12 cellular contexts compared by ENCODE assay signal in the genomic region with DNA sequence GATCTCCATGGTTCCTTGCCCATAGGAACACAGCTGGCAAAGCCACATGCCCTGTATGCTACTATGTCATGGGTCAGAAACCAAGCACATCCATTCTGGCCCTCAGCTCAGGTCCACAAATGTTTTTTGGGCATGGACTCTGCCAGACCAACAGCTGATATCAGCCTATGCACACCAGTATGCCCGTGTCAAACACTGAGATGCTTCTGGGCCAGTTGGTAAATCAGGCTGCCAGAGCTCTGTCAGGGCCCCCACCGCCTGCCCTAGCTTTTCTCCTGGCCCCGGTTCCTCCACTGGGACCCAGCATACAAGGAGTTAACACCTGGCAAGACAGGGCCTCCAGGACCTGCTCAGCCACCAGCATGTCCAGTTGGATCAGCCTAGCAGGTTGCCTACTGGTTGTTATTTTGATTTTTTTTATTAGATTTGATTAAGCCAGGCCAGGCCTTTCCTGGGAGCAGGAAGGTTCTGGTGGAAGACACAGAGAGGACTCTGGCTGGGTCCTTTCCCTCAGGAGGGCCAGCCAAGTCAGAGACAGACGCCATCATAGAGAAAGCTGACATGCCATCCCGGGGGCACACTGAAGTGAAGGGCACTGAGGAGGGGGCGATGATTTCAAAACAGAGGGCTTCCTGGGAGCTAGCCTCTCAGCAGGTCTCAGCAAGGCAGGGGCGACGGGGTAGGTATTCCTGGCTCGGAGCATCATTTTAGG.
"Had no signal": no experiment of that assay in that cellular context is flagged by ENCODE, and none has a peak within 500 bp of the region (broad histone marks: within the 10 kb centered on the region; RNA-seq: fewer than 3 reads in every experiment).

No MANE protein-coding gene starts in this region.

- DNase-seq: activated CD4-positive, alpha-beta memory T cell treated with anti-CD3 and anti-CD28 coated beads for 36 hours; activated CD4-positive, alpha-beta T cell treated with anti-CD3 and anti-CD28 coated beads for 1 hour; activated naive CD4-positive, alpha-beta T cell treated with anti-CD3 and anti-CD28 coated beads, Interleukin-2, amount 50 U/mL, for 16 hours; glutamatergic neuron; mucosa of descending colon; occipital lobe; SW 1271 had no signal

- H3K4me1 ChIP-seq: SJSA1 had no signal

- H3K27ac ChIP-seq: SJSA1, skin epidermis had no signal

- H3K36me3 ChIP-seq: SJSA1 had no signal

- H3K9me3 ChIP-seq: adrenal gland, mucosa of descending colon, SJSA1 had no signal

- H3K9me3 Mint-ChIP-seq: activated CD4-positive, alpha-beta memory T cell treated with anti-CD3 and anti-CD28 coated beads for 36 hours; natural killer cell treated with Interleukin-12 subunit alpha and Interleukin-12 subunit beta and Interleukin-15 and Interleukin-18, amount 100 ng/mL, for 72 hours; T-helper 2 cell treated with Interferon-gamma antibody and Interleukin-4, amounts not matched to agents 5 μg/mL and 100 μg/mL, for 36 hours had no signal

- H3K27ac Mint-ChIP-seq: activated CD4-positive, alpha-beta memory T cell treated with anti-CD3 and anti-CD28 coated beads for 36 hours; natural killer cell treated with Interleukin-12 subunit alpha and Interleukin-12 subunit beta and Interleukin-15 and Interleukin-18, amount 100 ng/mL, for 72 hours; T-helper 2 cell treated with Interferon-gamma antibody and Interleukin-4, amounts not matched to agents 5 μg/mL and 100 μg/mL, for 36 hours had no signal

- H3K4me3 Mint-ChIP-seq: activated CD4-positive, alpha-beta memory T cell treated with anti-CD3 and anti-CD28 coated beads for 36 hours; natural killer cell treated with Interleukin-12 subunit alpha and Interleukin-12 subunit beta and Interleukin-15 and Interleukin-18, amount 100 ng/mL, for 72 hours; T-helper 2 cell treated with Interferon-gamma antibody and Interleukin-4, amounts not matched to agents 5 μg/mL and 100 μg/mL, for 36 hours had no signal

- H3K4me3 ChIP-seq: adrenal gland, mucosa of descending colon, SJSA1, skin epidermis had no signal

- ATAC-seq: mucosa of descending colon; natural killer cell treated with Interleukin-12 subunit alpha and Interleukin-12 subunit beta and Interleukin-15 and Interleukin-18, amount 100 ng/mL, for 72 hours had no signal

- H3K36me3 Mint-ChIP-seq: activated CD4-positive, alpha-beta memory T cell treated with anti-CD3 and anti-CD28 coated beads for 36 hours; natural killer cell treated with Interleukin-12 subunit alpha and Interleukin-12 subunit beta and Interleukin-15 and Interleukin-18, amount 100 ng/mL, for 72 hours had no signal

- H3K27me3 ChIP-seq: adrenal gland had no signal

- H3K27me3 Mint-ChIP-seq: activated CD4-positive, alpha-beta memory T cell treated with anti-CD3 and anti-CD28 coated beads for 36 hours had no signal
